ENCODE assay signal across 2 cellular contexts in the genomic region with DNA sequence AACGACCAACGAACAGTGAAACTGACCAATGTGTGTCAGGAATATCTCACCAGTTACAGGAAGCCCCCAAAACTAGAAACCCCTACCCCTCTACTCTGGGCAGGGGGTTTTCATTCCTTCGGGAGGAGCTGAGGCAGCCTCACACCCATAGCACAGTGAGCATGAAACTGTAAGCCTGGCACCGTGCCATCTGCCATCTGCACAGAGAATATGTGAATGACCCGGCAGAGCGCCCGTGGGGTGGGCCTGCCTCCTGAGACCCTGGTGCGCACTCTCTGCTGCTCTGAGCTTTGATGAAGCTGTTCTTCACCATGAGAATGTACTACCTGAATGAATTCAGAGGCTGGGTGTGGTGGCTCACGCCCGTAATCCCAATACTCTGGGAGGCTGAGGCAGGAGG.
TF ChIP-seq lines count a peak whose summit lies in the region.

No MANE protein-coding gene starts in this region.

TF ChIP-seq in SK-N-SH, 30 proteins besides CTCF, POLR2A, EP300 and RAD21 (continued from another document):
- TF ChIP-seq REST (IDR thresholded peaks at IDR 0.05; ENCODE audit: low read depth, low read length): no peak
- TF ChIP-seq, protein P1, sequence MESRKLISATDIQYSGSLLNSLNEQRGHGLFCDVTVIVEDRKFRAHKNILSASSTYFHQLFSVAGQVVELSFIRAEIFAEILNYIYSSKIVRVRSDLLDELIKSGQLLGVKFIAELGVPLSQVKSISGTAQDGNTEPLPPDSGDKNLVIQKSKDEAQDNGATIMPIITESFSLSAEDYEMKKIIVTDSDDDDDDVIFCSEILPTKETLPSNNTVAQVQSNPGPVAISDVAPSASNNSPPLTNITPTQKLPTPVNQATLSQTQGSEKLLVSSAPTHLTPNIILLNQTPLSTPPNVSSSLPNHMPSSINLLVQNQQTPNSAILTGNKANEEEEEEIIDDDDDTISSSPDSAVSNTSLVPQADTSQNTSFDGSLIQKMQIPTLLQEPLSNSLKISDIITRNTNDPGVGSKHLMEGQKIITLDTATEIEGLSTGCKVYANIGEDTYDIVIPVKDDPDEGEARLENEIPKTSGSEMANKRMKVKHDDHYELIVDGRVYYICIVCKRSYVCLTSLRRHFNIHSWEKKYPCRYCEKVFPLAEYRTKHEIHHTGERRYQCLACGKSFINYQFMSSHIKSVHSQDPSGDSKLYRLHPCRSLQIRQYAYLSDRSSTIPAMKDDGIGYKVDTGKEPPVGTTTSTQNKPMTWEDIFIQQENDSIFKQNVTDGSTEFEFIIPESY (IDR thresholded peaks at IDR 0.05; ENCODE audit: borderline replicate concordance, low read depth): no peak
- no peak for TF ChIP-seq TAF1 (IDR thresholded peaks at IDR 0.05; ENCODE audit: borderline replicate concordance, low read depth, low read length)
- no peak for TF ChIP-seq TEAD4 (IDR thresholded peaks at IDR 0.05; ENCODE audit: borderline replicate concordance, insufficient read depth)
- TF ChIP-seq, protein P2, sequence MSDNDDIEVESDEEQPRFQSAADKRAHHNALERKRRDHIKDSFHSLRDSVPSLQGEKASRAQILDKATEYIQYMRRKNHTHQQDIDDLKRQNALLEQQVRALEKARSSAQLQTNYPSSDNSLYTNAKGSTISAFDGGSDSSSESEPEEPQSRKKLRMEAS (IDR thresholded peaks at IDR 0.05; ENCODE audit: low read depth): no peak
- no peak for TF ChIP-seq EZH2phosphoT487 (IDR thresholded peaks at IDR 0.05; ENCODE audit: borderline replicate concordance, low read depth)
- no peak for TF ChIP-seq YY1 (IDR thresholded peaks at IDR 0.05; ENCODE audit: low read depth)
- TF ChIP-seq SMC3 (IDR thresholded peaks at IDR 0.05; ENCODE audit: low read depth, low read length): no peak
- TF ChIP-seq FOXM1 (IDR thresholded peaks at IDR 0.05; ENCODE audit: low read depth): no peak
TF ChIP-seq in SK-N-SH: peak in this region for 0.

TF ChIP-seq in SK-N-SH treated with all-trans-retinoic acid at 6 μM for 48 hours, 23 proteins besides CTCF, POLR2A, EP300 and RAD21 (continued from another document):
- TF ChIP-seq POU6F1 (CRISPR knock-in tag; IDR thresholded peaks at IDR 0.05; ENCODE audit: borderline replicate concordance, low read depth) (no peak), ARNTL (CRISPR knock-in tag; IDR thresholded peaks at IDR 0.05; ENCODE audit: borderline replicate concordance, low read depth) (no peak), PPARA (CRISPR knock-in tag; IDR thresholded peaks at IDR 0.05; ENCODE audit: borderline replicate concordance) (no peak), SNAI2 (CRISPR knock-in tag; IDR thresholded peaks at IDR 0.05) (no peak), ZNF70 (CRISPR knock-in tag; IDR thresholded peaks at IDR 0.05) (no peak), ZC3H10 (CRISPR knock-in tag; IDR thresholded peaks at IDR 0.05) (no peak), ZNF8 (CRISPR knock-in tag; IDR thresholded peaks at IDR 0.05) (no peak), GLIS3 (CRISPR knock-in tag; IDR thresholded peaks at IDR 0.05) (no peak), TOX (CRISPR knock-in tag; IDR thresholded peaks at IDR 0.05; ENCODE audit: borderline replicate concordance) (no peak), ZFP3 (CRISPR knock-in tag; IDR thresholded peaks at IDR 0.05) (no peak), ESRRG (CRISPR knock-in tag; IDR thresholded peaks at IDR 0.05) (no peak), ZFP30 (CRISPR knock-in tag; IDR thresholded peaks at IDR 0.05) (no peak), OSR1 (CRISPR knock-in tag; IDR thresholded peaks at IDR 0.05) (no peak), CREB5 (CRISPR knock-in tag; IDR thresholded peaks at IDR 0.05; ENCODE audit: low read depth) (no peak)
- TF ChIP-seq, protein P3, sequence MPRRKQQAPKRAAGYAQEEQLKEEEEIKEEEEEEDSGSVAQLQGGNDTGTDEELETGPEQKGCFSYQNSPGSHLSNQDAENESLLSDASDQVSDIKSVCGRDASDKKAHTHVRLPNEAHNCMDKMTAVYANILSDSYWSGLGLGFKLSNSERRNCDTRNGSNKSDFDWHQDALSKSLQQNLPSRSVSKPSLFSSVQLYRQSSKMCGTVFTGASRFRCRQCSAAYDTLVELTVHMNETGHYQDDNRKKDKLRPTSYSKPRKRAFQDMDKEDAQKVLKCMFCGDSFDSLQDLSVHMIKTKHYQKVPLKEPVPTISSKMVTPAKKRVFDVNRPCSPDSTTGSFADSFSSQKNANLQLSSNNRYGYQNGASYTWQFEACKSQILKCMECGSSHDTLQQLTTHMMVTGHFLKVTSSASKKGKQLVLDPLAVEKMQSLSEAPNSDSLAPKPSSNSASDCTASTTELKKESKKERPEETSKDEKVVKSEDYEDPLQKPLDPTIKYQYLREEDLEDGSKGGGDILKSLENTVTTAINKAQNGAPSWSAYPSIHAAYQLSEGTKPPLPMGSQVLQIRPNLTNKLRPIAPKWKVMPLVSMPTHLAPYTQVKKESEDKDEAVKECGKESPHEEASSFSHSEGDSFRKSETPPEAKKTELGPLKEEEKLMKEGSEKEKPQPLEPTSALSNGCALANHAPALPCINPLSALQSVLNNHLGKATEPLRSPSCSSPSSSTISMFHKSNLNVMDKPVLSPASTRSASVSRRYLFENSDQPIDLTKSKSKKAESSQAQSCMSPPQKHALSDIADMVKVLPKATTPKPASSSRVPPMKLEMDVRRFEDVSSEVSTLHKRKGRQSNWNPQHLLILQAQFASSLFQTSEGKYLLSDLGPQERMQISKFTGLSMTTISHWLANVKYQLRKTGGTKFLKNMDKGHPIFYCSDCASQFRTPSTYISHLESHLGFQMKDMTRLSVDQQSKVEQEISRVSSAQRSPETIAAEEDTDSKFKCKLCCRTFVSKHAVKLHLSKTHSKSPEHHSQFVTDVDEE (CRISPR knock-in tag; IDR thresholded peaks at IDR 0.05): no peak
